ENCODE assay signal across 8 cellular contexts in genomic region chr1:174022976-174023277, GRCh38. TPM values are rescaled to one million over a fixed set of nuclear protein-coding genes. Genes with fewer than 3 reads are reported as not detected.
DNase-seq lines count a peak whose midpoint lies in the region; ATAC-seq and TF ChIP-seq lines count a peak whose summit lies in the region.

No MANE protein-coding gene starts in this region.

- peak overlapping the region; percentile 96 to 100 (median 99) for H3K27ac Mint-ChIP-seq in naive thymus-derived CD8-positive, alpha-beta T cell

- no peak for DNase-seq in AG04449 (ENCODE audit: low read depth, low spot score)
- DNase-seq in Jurkat, Clone E6-1 (ENCODE audit: low read depth, low spot score): no peak
- no peak for DNase-seq in choroid plexus epithelial cell (ENCODE audit: low read depth)
- DNase-seq in naive thymus-derived CD8-positive, alpha-beta T cell: peak in 1 of 10 donors; percentile 10
- DNase-seq in COLO829 (ENCODE audit: low spot score): no peak
- DNase-seq in effector CD4-positive, alpha-beta T cell: no peak
- no peak for DNase-seq in stimulated activated CD4-positive, alpha-beta T cell treated with anti-CD3 and anti-CD28 coated beads, Interleukin-2, amount 100 ng/mL, for 24 hours

- POLR2A ChIA-PET in AG04449 (lab: Yijun Ruan, JAX): interaction anchor here (0.8 to 1.4 kb wide), 3 partner anchors 9 to 18 kb away, joined by 3 read pairs; no protein-coding TSS in a partner anchor
- POLR2A ChIA-PET in naive thymus-derived CD8-positive, alpha-beta T cell (lab: Charles Lee): interaction anchor here (1.0 to 2.1 kb wide), 11 partner anchors 24 to 1491 kb away, joined by 3 to 23 read pairs (median 5); partner anchors contain the start of genes GAS5, KLHL20, MRPS14 and RABGAP1L

- CTCF ChIA-PET in AG04449 (lab: Yijun Ruan, JAX): interaction anchor here (1.4 kb wide), 1 partner anchor 58 kb away, joined by 3 read pairs; no protein-coding TSS in a partner anchor

- peaks cover 16 to 46% (median 39%) of the 10 kb centered on the region in 4 donors for H3K4me1 Mint-ChIP-seq in naive thymus-derived CD8-positive, alpha-beta T cell

- no peaks in the 10 kb centered on the region for H3K27me3 Mint-ChIP-seq in naive thymus-derived CD8-positive, alpha-beta T cell

- no peaks in the 10 kb centered on the region for H3K9me3 Mint-ChIP-seq in naive thymus-derived CD8-positive, alpha-beta T cell

- H3K4me3 Mint-ChIP-seq in naive thymus-derived CD8-positive, alpha-beta T cell: peak overlapping the region; percentile 96 to 100 (median 99)

- peaks cover 0 to 6% (median 0%) of the 10 kb centered on the region in 3 donors for H3K36me3 Mint-ChIP-seq in naive thymus-derived CD8-positive, alpha-beta T cell

- ATAC-seq in naive thymus-derived CD8-positive, alpha-beta T cell: no peak
- ATAC-seq in GM21619 (IDR thresholded peaks at IDR 0.05; ENCODE audit: unreplicated experiment): no peak

- H3K4me3 ChIP-seq in AG04449 (ENCODE audit: low read depth, low read length) (peak overlapping the region; percentile 94), choroid plexus epithelial cell (ENCODE audit: low read depth, low read length) (peak overlapping the region; percentile 99)
- H3K4me3 ChIP-seq in Jurkat, Clone E6-1 (ENCODE audit: low read length): peak overlapping the region; percentile 79

- TF ChIP-seq CTCF in AG04449 (IDR thresholded peaks at IDR 0.05; ENCODE audit: insufficient read depth, low read length, missing control alignments): no peak
- no peak for TF ChIP-seq CTCF in choroid plexus epithelial cell (conservative IDR thresholded peaks at IDR 0.05; ENCODE audit: low read depth, low read length)

RNA-seq across cellular contexts. Expression of gene RC3H1, which starts 0.8 kb away (rescaled TPM):
- polyA plus RNA-seq in Jurkat, Clone E6-1 (2012; ENCODE audit: insufficient read depth, insufficient read length): 3.3 TPM
- 10 to 100 TPM; 52.9 to 56.8 TPM for total RNA-seq in naive thymus-derived CD8-positive, alpha-beta T cell
- polyA plus RNA-seq in naive thymus-derived CD8-positive, alpha-beta T cell: 1 to 10 TPM; 5.1 to 7.2 (median 5.2) TPM
